26 cellular contexts compared by ENCODE assay signal in the genomic region with DNA sequence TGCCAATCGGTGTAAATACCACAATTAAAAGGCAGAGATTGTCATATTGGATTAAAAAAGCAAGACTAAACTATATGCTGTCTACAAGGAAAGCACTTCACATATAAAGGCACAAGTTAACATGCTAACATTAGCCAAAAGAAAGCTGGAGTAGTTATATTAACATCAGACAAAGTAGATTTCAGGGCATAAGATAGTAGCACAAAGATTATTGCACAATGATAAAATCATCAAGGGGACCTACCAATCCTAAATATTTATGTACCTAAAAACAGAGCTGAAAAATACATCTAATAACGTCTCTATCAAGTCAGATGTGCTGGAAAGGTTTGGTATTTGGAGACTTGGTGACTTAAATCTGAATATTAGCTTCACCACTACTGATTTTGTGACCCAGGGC.
"Had no signal": no experiment of that assay in that cellular context is flagged by ENCODE, and none has a peak within 500 bp of the region (broad histone marks: within the 10 kb centered on the region; RNA-seq: fewer than 3 reads in every experiment).

No MANE protein-coding gene starts in this region.

- ATAC-seq: activated CD4-positive, alpha-beta T cell treated with anti-CD3 and anti-CD28 coated beads for 36 hours; activated CD4-positive, CD25-positive, alpha-beta regulatory T cell treated with anti-CD3 and anti-CD28 coated beads, Interleukin-2, amount 50 U/mL, for 24 hours; activated naive CD8-positive, alpha-beta T cell treated with anti-CD3 and anti-CD28 coated beads, Interleukin-2, amount 50 U/mL, for 24 hours; Panc1 had no signal

- H3K27me3 ChIP-seq: SJCRH30 had no signal

- H3K36me3 Mint-ChIP-seq: activated naive CD4-positive, alpha-beta T cell treated with anti-CD3 and anti-CD28 coated beads, Interleukin-2, amount 10 ng/mL, durations not matched to agents 7 days and 5 days; activated naive CD8-positive, alpha-beta T cell had no signal

- H3K4me3 ChIP-seq: SJCRH30, SK-N-MC had no signal

- DNase-seq: activated CD4-positive, alpha-beta T cell treated with anti-CD3 and anti-CD28 coated beads for 36 hours; activated CD4-positive, alpha-beta T cell treated with anti-CD3 and anti-CD28 coated beads, Interleukin-2, amount 10 ng/mL, durations not matched to agents 7 days and 5 days; activated CD4-positive, alpha-beta T cell treated with anti-CD3 and anti-CD28 coated beads, Interleukin-2, amount 50 U/mL, for 48 hours; activated CD8-positive, alpha-beta memory T cell treated with anti-CD3 and anti-CD28 coated beads, Interleukin-2, amount 50 U/mL, for 4 hours; activated effector memory CD4-positive, alpha-beta T cell treated with Interleukin-2 at 50 U/mL for 16 hours; activated naive CD4-positive, alpha-beta T cell treated with anti-CD3 and anti-CD28 coated beads, Interleukin-2, amount 10 ng/mL, durations not matched to agents 7 days and 5 days; activated naive CD8-positive, alpha-beta T cell treated with anti-CD3 and anti-CD28 coated beads, Interleukin-2, amount 50 U/mL, for 24 hours; activated T-cell treated with anti-CD3 and anti-CD28 coated beads for 4 hours; activated T-cell treated with anti-CD3 and anti-CD28 coated beads, Interleukin-2, amount 50 U/mL, for 48 hours; anterior cingulate cortex; central memory CD4-positive, alpha-beta T cell; NCI-H1092 treated with DMSO at 0.1 percent for 48 hours; NCI-H146; NCI-H2081 treated with DMSO at 0.1 percent for 48 hours; NCI-H345; NCI-H524 treated with DMSO at 0.1 percent for 48 hours; SHP77; SJCRH30 had no signal

- H3K9me3 ChIP-seq: SJCRH30 had no signal

- H3K4me1 Mint-ChIP-seq: activated CD4-positive, alpha-beta T cell treated with anti-CD3 and anti-CD28 coated beads for 36 hours; activated CD4-positive, alpha-beta T cell treated with anti-CD3 and anti-CD28 coated beads, Interleukin-2, amount 10 ng/mL, durations not matched to agents 7 days and 5 days; activated naive CD4-positive, alpha-beta T cell treated with anti-CD3 and anti-CD28 coated beads, Interleukin-2, amount 10 ng/mL, durations not matched to agents 7 days and 5 days; activated naive CD8-positive, alpha-beta T cell treated with anti-CD3 and anti-CD28 coated beads, Interleukin-2, amount 50 U/mL, for 24 hours had no signal

- H3K36me3 ChIP-seq: SJCRH30 had no signal

- H3K27me3 Mint-ChIP-seq: activated naive CD4-positive, alpha-beta T cell treated with anti-CD3 and anti-CD28 coated beads, Interleukin-2, amount 10 ng/mL, durations not matched to agents 7 days and 5 days; brain had no signal

- H3K4me3 Mint-ChIP-seq: activated CD4-positive, alpha-beta T cell treated with anti-CD3 and anti-CD28 coated beads for 36 hours; activated CD4-positive, alpha-beta T cell treated with anti-CD3 and anti-CD28 coated beads, Interleukin-2, amount 10 ng/mL, durations not matched to agents 7 days and 5 days; activated naive CD4-positive, alpha-beta T cell treated with anti-CD3 and anti-CD28 coated beads, Interleukin-2, amount 10 ng/mL, durations not matched to agents 7 days and 5 days; activated naive CD8-positive, alpha-beta T cell; activated naive CD8-positive, alpha-beta T cell treated with anti-CD3 and anti-CD28 coated beads, Interleukin-2, amount 50 U/mL, for 24 hours; T-helper 1 cell treated with Interleukin-12 subunit alpha and Interleukin-12 subunit beta and Interleukin-4 antibody, amounts not matched to agents 30 μg/mL and 1 μg/mL, for 36 hours; T-helper 2 cell treated with Interferon-gamma antibody and Interleukin-4, amounts not matched to agents 5 μg/mL and 100 μg/mL, for 36 hours had no signal

- H3K27ac Mint-ChIP-seq: activated CD4-positive, alpha-beta T cell treated with anti-CD3 and anti-CD28 coated beads for 36 hours; activated CD4-positive, alpha-beta T cell treated with anti-CD3 and anti-CD28 coated beads, Interleukin-2, amount 10 ng/mL, durations not matched to agents 7 days and 5 days; activated naive CD4-positive, alpha-beta T cell treated with anti-CD3 and anti-CD28 coated beads, Interleukin-2, amount 10 ng/mL, durations not matched to agents 7 days and 5 days; activated naive CD8-positive, alpha-beta T cell; activated naive CD8-positive, alpha-beta T cell treated with anti-CD3 and anti-CD28 coated beads, Interleukin-2, amount 50 U/mL, for 24 hours; T-helper 1 cell treated with Interleukin-12 subunit alpha and Interleukin-12 subunit beta and Interleukin-4 antibody, amounts not matched to agents 30 μg/mL and 1 μg/mL, for 36 hours; T-helper 2 cell treated with Interferon-gamma antibody and Interleukin-4, amounts not matched to agents 5 μg/mL and 100 μg/mL, for 36 hours had no signal

- H3K27ac ChIP-seq: KMS-11, SJCRH30, SK-N-MC had no signal

- H3K4me1 ChIP-seq: SJCRH30 had no signal

- H3K9me3 Mint-ChIP-seq: activated CD4-positive, alpha-beta T cell treated with anti-CD3 and anti-CD28 coated beads, Interleukin-2, amount 10 ng/mL, durations not matched to agents 7 days and 5 days; activated naive CD4-positive, alpha-beta T cell treated with anti-CD3 and anti-CD28 coated beads, Interleukin-2, amount 10 ng/mL, durations not matched to agents 7 days and 5 days; activated naive CD8-positive, alpha-beta T cell treated with anti-CD3 and anti-CD28 coated beads, Interleukin-2, amount 50 U/mL, for 24 hours; T-helper 1 cell treated with Interleukin-12 subunit alpha and Interleukin-12 subunit beta and Interleukin-4 antibody, amounts not matched to agents 30 μg/mL and 1 μg/mL, for 36 hours; T-helper 2 cell treated with Interferon-gamma antibody and Interleukin-4, amounts not matched to agents 5 μg/mL and 100 μg/mL, for 36 hours had no signal
